ENCODE assay signal across 25 cellular contexts in the genomic region with DNA sequence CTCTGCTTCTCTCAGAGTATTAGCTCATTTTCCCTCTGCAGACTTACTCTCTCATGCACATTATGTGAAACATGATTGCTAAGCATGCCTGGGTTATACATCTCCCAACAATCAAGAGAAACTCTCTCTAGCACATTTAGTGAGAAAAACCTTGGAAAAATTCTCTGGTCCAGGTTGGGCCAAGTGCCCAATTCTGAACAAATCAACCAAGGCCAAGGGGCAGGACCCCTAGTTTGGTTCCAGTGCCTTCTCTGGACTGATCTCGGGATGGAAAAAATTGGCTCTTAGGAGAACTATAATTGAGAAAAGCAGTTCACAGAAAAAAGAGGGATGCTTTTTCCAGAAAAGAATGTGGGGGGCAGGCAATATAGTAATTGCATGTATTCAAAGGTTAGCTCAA.
"Had no signal": no experiment of that assay in that cellular context is flagged by ENCODE, and none has a peak within 500 bp of the region (broad histone marks: within the 10 kb centered on the region; RNA-seq: fewer than 3 reads in every experiment).

No MANE protein-coding gene starts in this region.

- H3K36me3 Mint-ChIP-seq: activated naive CD4-positive, alpha-beta T cell treated with anti-CD3 and anti-CD28 coated beads, Interleukin-2, amount 50 U/mL, for 72 hours; WTC11 had no signal

- H3K27me3 Mint-ChIP-seq: activated T-cell treated with anti-CD3 and anti-CD28 coated beads, Interleukin-2, amount 50 U/mL, for 24 hours; activated T-helper 17 cell treated with anti-CD3 and anti-CD28 coated beads, Interleukin-2, amount 50 U/mL, for 72 hours; central memory CD8-positive, alpha-beta T cell; naive thymus-derived CD8-positive, alpha-beta T cell had no signal

- H3K9ac ChIP-seq: parathyroid adenoma had no signal

- H3K9me3 ChIP-seq: breast epithelium, neutrophil, right lobe of liver, thoracic aorta had no signal

- H3K4me1 ChIP-seq: right lobe of liver had no signal

- DNase-seq: activated CD4-positive, alpha-beta T cell treated with anti-CD3 and anti-CD28 coated beads, Interleukin-2, amount 50 U/mL, for 4 hours; activated CD8-positive, alpha-beta memory T cell treated with anti-CD3 and anti-CD28 coated beads for 24 hours; activated CD8-positive, alpha-beta memory T cell treated with anti-CD3 and anti-CD28 coated beads, Interleukin-2, amount 50 U/mL, for 4 hours; activated T-cell treated with anti-CD3 and anti-CD28 coated beads, Interleukin-2, amount 50 U/mL, for 24 hours; effector memory CD4-positive, alpha-beta T cell; foreskin keratinocyte; left colon; naive thymus-derived CD8-positive, alpha-beta T cell; right lobe of liver; stimulated activated CD4-positive, alpha-beta T cell treated with anti-CD3 and anti-CD28 coated beads, Interleukin-2, amount 100 ng/mL, for 48 hours; stimulated activated CD8-positive, alpha-beta memory T cell treated with anti-CD3 and anti-CD28 coated beads, Interleukin-4, amount 100 ng/mL, for 48 hours; stimulated activated naive CD4-positive, alpha-beta T cell; T-helper 9 cell had no signal

- H3K27ac ChIP-seq: foreskin keratinocyte, neutrophil, parathyroid adenoma, right lobe of liver, thoracic aorta had no signal

- H3K79me2 ChIP-seq: parathyroid adenoma had no signal

- H3K4me1 Mint-ChIP-seq: naive thymus-derived CD8-positive, alpha-beta T cell had no signal

- FAIRE-seq: astrocyte, colon, keratinocyte, urothelium cell line had no signal

- H2AFZ ChIP-seq: parathyroid adenoma had no signal

- ATAC-seq: activated naive CD4-positive, alpha-beta T cell treated with anti-CD3 and anti-CD28 coated beads, Interleukin-2, amount 50 U/mL, for 72 hours; activated T-helper 17 cell treated with anti-CD3 and anti-CD28 coated beads, Interleukin-2, amount 50 U/mL, for 72 hours; foreskin keratinocyte; left colon; naive thymus-derived CD8-positive, alpha-beta T cell; right lobe of liver; WTC11 had no signal

- H3K27me3 ChIP-seq: breast epithelium, foreskin keratinocyte, neutrophil, right lobe of liver had no signal

- H3K4me3 Mint-ChIP-seq: activated T-cell treated with anti-CD3 and anti-CD28 coated beads, Interleukin-2, amount 50 U/mL, for 24 hours; activated T-helper 17 cell treated with anti-CD3 and anti-CD28 coated beads, Interleukin-2, amount 50 U/mL, for 72 hours; central memory CD8-positive, alpha-beta T cell; naive thymus-derived CD8-positive, alpha-beta T cell; WTC11 had no signal

- H3K4me3 ChIP-seq: breast epithelium, right lobe of liver, thoracic aorta had no signal

- H3K36me3 ChIP-seq: breast epithelium, neutrophil, right lobe of liver, thoracic aorta had no signal

- H3K9me3 Mint-ChIP-seq: activated naive CD4-positive, alpha-beta T cell treated with anti-CD3 and anti-CD28 coated beads, Interleukin-2, amount 50 U/mL, for 72 hours; activated T-cell treated with anti-CD3 and anti-CD28 coated beads, Interleukin-2, amount 50 U/mL, for 24 hours; activated T-helper 17 cell treated with anti-CD3 and anti-CD28 coated beads, Interleukin-2, amount 50 U/mL, for 72 hours; central memory CD8-positive, alpha-beta T cell; naive thymus-derived CD8-positive, alpha-beta T cell; WTC11 had no signal

- H3K27ac Mint-ChIP-seq: activated naive CD4-positive, alpha-beta T cell treated with anti-CD3 and anti-CD28 coated beads, Interleukin-2, amount 50 U/mL, for 72 hours; activated T-cell treated with anti-CD3 and anti-CD28 coated beads, Interleukin-2, amount 50 U/mL, for 24 hours; activated T-helper 17 cell treated with anti-CD3 and anti-CD28 coated beads, Interleukin-2, amount 50 U/mL, for 72 hours; WTC11 had no signal
